ENCODE assay signal across 16 cellular contexts in the genomic region with DNA sequence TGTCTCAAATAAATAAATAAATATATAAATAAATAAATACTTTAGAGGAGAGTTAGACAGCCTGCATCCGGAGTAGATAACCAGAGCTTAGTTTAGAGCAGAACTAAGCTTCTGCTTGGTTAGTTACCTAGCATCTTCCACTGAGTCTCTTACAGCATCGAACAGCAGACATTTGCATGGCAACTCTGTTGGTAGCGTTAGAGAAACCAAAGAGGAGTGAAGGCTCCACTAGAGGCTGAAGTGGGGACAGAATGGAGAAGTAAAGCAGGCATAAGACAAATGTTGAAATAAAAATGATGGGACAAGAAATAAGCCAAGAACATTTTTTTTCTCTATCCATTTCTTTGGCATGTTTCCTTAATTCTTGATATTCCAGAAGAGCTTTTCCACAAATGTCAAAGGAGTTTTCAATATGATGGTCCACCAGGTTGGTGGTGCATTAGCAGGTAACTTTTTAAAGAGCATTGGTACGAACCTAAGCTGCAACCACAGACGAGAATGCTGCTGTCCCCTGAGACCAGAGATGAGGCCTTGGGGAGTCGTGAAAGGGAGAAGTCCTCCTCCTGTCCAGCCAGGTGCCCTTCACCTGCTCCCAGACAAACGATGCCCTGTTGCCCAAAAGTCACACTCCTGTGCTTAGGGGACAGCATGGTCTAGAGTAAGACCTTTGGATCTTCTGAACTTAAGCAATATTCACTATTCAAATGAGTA.
DNase-seq lines count a peak whose midpoint lies in the region; ATAC-seq and TF ChIP-seq lines count a peak whose summit lies in the region.
"Had no signal": no experiment of that assay in that cellular context is flagged by ENCODE, and none has a peak within 500 bp of the region (broad histone marks: within the 10 kb centered on the region; RNA-seq: fewer than 3 reads in every experiment).

No MANE protein-coding gene starts in this region.

- H3K9ac ChIP-seq in Karpas-422 (ENCODE audit: low read length) = peak overlapping the region; percentile 47
- H3K9ac ChIP-seq: BLaER1 had no signal

- no peaks in the 10 kb centered on the region for H3K9me2 ChIP-seq in Karpas-422 (replicated peaks; ENCODE audit: insufficient read depth, low read length)

- no peaks in the 10 kb centered on the region for H3K36me3 ChIP-seq in Karpas-422 (ENCODE audit: insufficient read depth, low read length)
- H3K36me3 ChIP-seq in osteoblast (ENCODE audit: insufficient read depth, low read length) = no peaks in the 10 kb centered on the region
- H3K36me3 ChIP-seq: BLaER1 had no signal

- no peaks in the 10 kb centered on the region for H3K9me3 ChIP-seq in Karpas-422 (ENCODE audit: low read length)
- H3K9me3 ChIP-seq in osteoblast (ENCODE audit: low read depth, low read length) = no peaks in the 10 kb centered on the region
- H3K9me3 ChIP-seq: BLaER1 had no signal

- peaks cover 41% of the 10 kb centered on the region for H3K4me1 ChIP-seq in Karpas-422 (ENCODE audit: low read length)
- H3K4me1 ChIP-seq in osteoblast (ENCODE audit: insufficient read depth, low read length) = no peaks in the 10 kb centered on the region
- H3K4me1 ChIP-seq: BLaER1 had no signal

- H2AFZ ChIP-seq in Karpas-422 (ENCODE audit: low read length) = peak overlapping the region; percentile 49; the same call in 1 of the 2 replicates
- no peak overlapping the region for H2AFZ ChIP-seq in osteoblast (ENCODE audit: low read length)

- H3K4me2 ChIP-seq in Karpas-422 (ENCODE audit: low read depth, low read length, poor library complexity, severe bottlenecking) = peak overlapping the region; percentile 73
- no peak overlapping the region for H3K4me2 ChIP-seq in osteoblast (ENCODE audit: insufficient read depth, low read length)
- H3K4me2 ChIP-seq: BLaER1 had no signal

- ATAC-seq in GM18511 (IDR thresholded peaks at IDR 0.05; ENCODE audit: unreplicated experiment) = no peak
- no peak for ATAC-seq in HG03108 (IDR thresholded peaks at IDR 0.05; ENCODE audit: unreplicated experiment)
- ATAC-seq: HCT116 had no signal

- H3K27ac ChIP-seq in Karpas-422 (ENCODE audit: low read length) = peak overlapping the region; percentile 86
- no peak overlapping the region for H3K27ac ChIP-seq in osteoblast (ENCODE audit: low read depth, low read length)
- H3K27ac ChIP-seq: BLaER1 had no signal

- DNase-seq in Karpas-422 = peak; percentile 77
- DNase-seq in germinal center (ENCODE audit: low spot score) = peak; percentile 72
- peak; percentile 30 for DNase-seq in osteoblast (ENCODE audit: insufficient read length, low spot score, missing footprints)
- no peak for DNase-seq in NCI-H2227 (lab: John Stamatoyannopoulos, UW; ENCODE audit: unreplicated experiment)
- DNase-seq: AML-193; CD4-positive, alpha-beta memory T cell; DMS153; DMS79; GDM1; GOT3; H7; HFFc6 had no signal

- peak overlapping the region; percentile 62 for H3K4me3 ChIP-seq in Karpas-422 (ENCODE audit: low read length)
- H3K4me3 ChIP-seq in osteoblast (ENCODE audit: insufficient read depth, low read length) = no peak overlapping the region
- H3K4me3 ChIP-seq: BLaER1 had no signal

- no peaks in the 10 kb centered on the region for H3K27me3 ChIP-seq in Karpas-422 (ENCODE audit: low read length)
- H3K27me3 ChIP-seq in osteoblast (ENCODE audit: insufficient read depth, low read length) = no peaks in the 10 kb centered on the region
- H3K27me3 ChIP-seq: BLaER1 had no signal

- no peaks in the 10 kb centered on the region for H3K79me2 ChIP-seq in Karpas-422 (ENCODE audit: low read length)
- H3K79me2 ChIP-seq in osteoblast (ENCODE audit: insufficient read depth, low read length) = no peaks in the 10 kb centered on the region

- H4K20me1 ChIP-seq in Karpas-422 (ENCODE audit: insufficient read depth, low read depth, low read length) (no peaks in the 10 kb centered on the region), osteoblast (ENCODE audit: insufficient read depth, low read length) (no peaks in the 10 kb centered on the region)
- H4K20me1 ChIP-seq: BLaER1 had no signal

- TF ChIP-seq CTCF in osteoblast (IDR thresholded peaks at IDR 0.05; ENCODE audit: extremely low read depth, low read depth, low read length) = no peak
